In the genomic region with DNA sequence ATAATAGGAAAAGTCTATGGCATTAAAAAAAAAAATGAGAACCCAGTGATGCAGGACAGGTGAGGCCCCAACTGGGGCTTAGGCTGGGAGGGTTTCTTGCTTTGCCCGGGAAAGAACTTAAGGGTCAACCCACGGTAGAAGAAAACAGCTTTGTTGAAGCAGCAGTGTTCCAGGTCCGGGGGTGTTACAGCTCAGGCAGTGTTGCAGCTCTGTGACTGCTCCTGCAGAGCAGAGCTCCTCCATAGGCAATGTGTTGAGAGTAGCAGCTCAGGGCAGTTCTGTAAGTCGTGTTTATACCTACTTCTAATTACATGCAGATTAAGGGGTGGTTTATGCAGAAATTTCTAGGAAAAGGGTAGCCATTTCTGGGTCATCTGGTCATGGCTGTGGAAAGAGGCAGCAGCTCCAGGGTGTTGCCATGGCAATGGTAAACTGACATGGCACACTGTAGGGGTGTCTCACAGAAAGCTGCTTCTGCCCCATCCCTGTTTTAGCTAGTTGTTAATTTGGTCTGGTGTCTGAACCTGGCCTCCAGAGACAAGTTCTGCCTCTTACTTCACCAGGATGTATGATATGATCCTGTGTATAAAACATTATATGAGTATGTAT, we compare ENCODE assay signal across 1 cellular context.
TF ChIP-seq lines count a peak whose summit lies in the region.

No MANE protein-coding gene starts in this region.

TF ChIP-seq in GM23338, 12 proteins besides CTCF, POLR2A, EP300 and RAD21 (continued from another document):
- TF ChIP-seq, protein P1, sequence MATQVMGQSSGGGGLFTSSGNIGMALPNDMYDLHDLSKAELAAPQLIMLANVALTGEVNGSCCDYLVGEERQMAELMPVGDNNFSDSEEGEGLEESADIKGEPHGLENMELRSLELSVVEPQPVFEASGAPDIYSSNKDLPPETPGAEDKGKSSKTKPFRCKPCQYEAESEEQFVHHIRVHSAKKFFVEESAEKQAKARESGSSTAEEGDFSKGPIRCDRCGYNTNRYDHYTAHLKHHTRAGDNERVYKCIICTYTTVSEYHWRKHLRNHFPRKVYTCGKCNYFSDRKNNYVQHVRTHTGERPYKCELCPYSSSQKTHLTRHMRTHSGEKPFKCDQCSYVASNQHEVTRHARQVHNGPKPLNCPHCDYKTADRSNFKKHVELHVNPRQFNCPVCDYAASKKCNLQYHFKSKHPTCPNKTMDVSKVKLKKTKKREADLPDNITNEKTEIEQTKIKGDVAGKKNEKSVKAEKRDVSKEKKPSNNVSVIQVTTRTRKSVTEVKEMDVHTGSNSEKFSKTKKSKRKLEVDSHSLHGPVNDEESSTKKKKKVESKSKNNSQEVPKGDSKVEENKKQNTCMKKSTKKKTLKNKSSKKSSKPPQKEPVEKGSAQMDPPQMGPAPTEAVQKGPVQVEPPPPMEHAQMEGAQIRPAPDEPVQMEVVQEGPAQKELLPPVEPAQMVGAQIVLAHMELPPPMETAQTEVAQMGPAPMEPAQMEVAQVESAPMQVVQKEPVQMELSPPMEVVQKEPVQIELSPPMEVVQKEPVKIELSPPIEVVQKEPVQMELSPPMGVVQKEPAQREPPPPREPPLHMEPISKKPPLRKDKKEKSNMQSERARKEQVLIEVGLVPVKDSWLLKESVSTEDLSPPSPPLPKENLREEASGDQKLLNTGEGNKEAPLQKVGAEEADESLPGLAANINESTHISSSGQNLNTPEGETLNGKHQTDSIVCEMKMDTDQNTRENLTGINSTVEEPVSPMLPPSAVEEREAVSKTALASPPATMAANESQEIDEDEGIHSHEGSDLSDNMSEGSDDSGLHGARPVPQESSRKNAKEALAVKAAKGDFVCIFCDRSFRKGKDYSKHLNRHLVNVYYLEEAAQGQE (IDR thresholded peaks at IDR 0.05; ENCODE audit: unreplicated experiment), result no peak
- TF ChIP-seq POLR2AphosphoS5 (IDR thresholded peaks at IDR 0.05; ENCODE audit: low read depth) (no peak), ZNF114 (CRISPR knock-in tag; IDR thresholded peaks at IDR 0.05) (no peak)
TF ChIP-seq in GM23338: peak in this region for 0.
